In genomic region chr1:154403300-154403943, GRCh38 we compare ENCODE assay signal across 11 cellular contexts. TPM values are rescaled to one million over a fixed set of nuclear protein-coding genes. Genes with fewer than 3 reads are reported as not detected.
DNase-seq lines count a peak whose midpoint lies in the region; ATAC-seq, FAIRE-seq and TF ChIP-seq lines count a peak whose summit lies in the region.
"Had no signal": no experiment of that assay in that cellular context is flagged by ENCODE, and none has a peak within 500 bp of the region (broad histone marks: within the 10 kb centered on the region; RNA-seq: fewer than 3 reads in every experiment).

No MANE protein-coding gene starts in this region.

- H3K4me2 ChIP-seq in BLaER1 treated with 17β-estradiol and CSF1 and Interleukin-3, amounts not matched to agents 10 nM and 100 nM, result peak overlapping the region; percentile 83 to 100 (median 93)
- peak overlapping the region; percentile 34 for H3K4me2 ChIP-seq in HepG2 (ENCODE audit: low read depth, low read length)

- H3K27me3 ChIP-seq in BLaER1 treated with 17β-estradiol and CSF1 and Interleukin-3, amounts not matched to agents 10 nM and 100 nM, result peaks cover 0 to 9% (median 0%) of the 10 kb centered on the region in 11 experiments; a peak in 2 of 22 replicates
- peaks cover 0 to 22% of the 10 kb centered on the region in 2 experiments; a peak in 4 of 5 replicates for H3K27me3 ChIP-seq in HepG2 (ENCODE audit: control insufficient read depth in 1 of 2, insufficient read depth in 2 of 2, low read length in 2 of 2)
- H3K27me3 ChIP-seq in thyroid gland, result no peaks in the 10 kb centered on the region

- TF ChIP-seq CTCF in activated B cell treated with CpG ODN at 0.5 μM for 24 hours (IDR thresholded peaks at IDR 0.05) (no peak), HepG2 (CRISPR knock-in tag; IDR thresholded peaks at IDR 0.05) (no peak), thyroid gland (IDR thresholded peaks at IDR 0.05) (no peak)

- DNase-seq in KBM-7, result peak; percentile 41
- DNase-seq in activated B cell treated with CpG ODN at 0.5 μM for 24 hours, result no peak
- no peak for DNase-seq in HepG2 (ENCODE audit: low spot score)
- no peak for DNase-seq in thyroid gland
- DNase-seq in HPDE6-E6E7 (ENCODE audit: extremely low spot score), result no peak
- no peak for DNase-seq in T1000 (lab: John Stamatoyannopoulos, UW)
- DNase-seq: NCI-H2081 treated with DMSO at 0.1 percent for 48 hours had no signal

- 30% methylated on average over 7 of the region's 7 CpGs for WGBS in HepG2 (ENCODE audit: low lambda C conversion rate)
- WGBS in thyroid gland, 2 donors, result 81 to 82% methylated on average over 7 of the region's 7 CpGs

- intact Hi-C loops in activated B cell treated with CpG ODN at 0.5 μM for 24 hours (cut with micrococcal nuclease), result no loop called here
- intact Hi-C loops in HepG2 (cut with micrococcal nuclease; ENCODE audit: unreplicated experiment), result loop anchor here (10.0 kb wide), 1 partner anchor 49 kb away; no protein-coding TSS in a partner anchor
- intact Hi-C loops in thyroid gland (cut with DNase I), result loop anchor here (10.0 kb wide), 2 partner anchors 49 to 141 kb away; no protein-coding TSS in a partner anchor

- H3K9me3 ChIP-seq in BLaER1 treated with 17β-estradiol and CSF1 and Interleukin-3, amounts not matched to agents 10 nM and 100 nM (replicated peaks in 1 of 11), result no peaks in the 10 kb centered on the region
- no peaks in the 10 kb centered on the region for H3K9me3 ChIP-seq in HepG2 (ENCODE audit: low read length)
- H3K9me3 ChIP-seq in thyroid gland, result no peaks in the 10 kb centered on the region

- H3K36me3 Mint-ChIP-seq in activated B cell treated with CpG ODN at 0.5 μM for 24 hours (ENCODE audit: low read depth), result no peaks in the 10 kb centered on the region

- H3K27ac ChIP-seq in BLaER1 treated with 17β-estradiol and CSF1 and Interleukin-3, amounts not matched to agents 10 nM and 100 nM, result peak overlapping the region in 10 of 11 experiments; percentile 53 to 99 (median 98); a peak in 21 of 22 replicates
- H3K27ac ChIP-seq in HepG2 (ENCODE audit: extremely low read length, insufficient read depth, low read length) (no peak overlapping the region), thyroid gland (no peak overlapping the region)

- H2AFZ ChIP-seq in HepG2 (ENCODE audit: low read length), result no peak overlapping the region

- peak overlapping the region; percentile 4 to 99 (median 97); a peak in 20 of 22 replicates for H3K9ac ChIP-seq in BLaER1 treated with 17β-estradiol and CSF1 and Interleukin-3, amounts not matched to agents 10 nM and 100 nM
- no peak overlapping the region for H3K9ac ChIP-seq in HepG2 (ENCODE audit: insufficient read depth, low read depth, low read length)

- H3K4me3 ChIP-seq in BLaER1 treated with 17β-estradiol and CSF1 and Interleukin-3, amounts not matched to agents 10 nM and 100 nM, result peak overlapping the region in 7 of 10 experiments; percentile 1 to 55 (median 14); a peak in 9 of 20 replicates
- H3K4me3 ChIP-seq in HepG2 (replicated peaks in 1 of 3; ENCODE audit: insufficient read depth in 1 of 3, low read depth in 2 of 3, low read length in 3 of 3) (no peak overlapping the region; a peak in 1 of 6 replicates), thyroid gland (replicated peaks in 1 of 3) (no peak overlapping the region)

- peaks cover 0 to 14% (median 10%) of the 10 kb centered on the region in 11 experiments; a peak in 18 of 22 replicates for H4K20me1 ChIP-seq in BLaER1 treated with 17β-estradiol and CSF1 and Interleukin-3, amounts not matched to agents 10 nM and 100 nM
- H4K20me1 ChIP-seq in HepG2 (ENCODE audit: insufficient read depth, low read length), result no peaks in the 10 kb centered on the region

- CTCF ChIA-PET in activated B cell treated with CpG ODN at 0.5 μM for 24 hours (lab: Charles Lee), result interaction anchor here (1.1 to 1.7 kb wide), 4 partner anchors 20 to 97 kb away, joined by 3 to 6 read pairs (median 4); no protein-coding TSS in a partner anchor
- CTCF ChIA-PET in HepG2 (lab: Yijun Ruan, JAX; ENCODE audit: low intra/inter-chr PET ratio, low total read pairs), result no interaction called here

- H3K4me1 Mint-ChIP-seq in activated B cell treated with CpG ODN at 0.5 μM for 24 hours, result peaks cover 41% of the 10 kb centered on the region

- TF ChIP-seq POLR2A in HepG2 (IDR thresholded peaks at IDR 0.05; ENCODE audit: insufficient read depth in 1 of 2, low read depth in 2 of 2, low read length in 2 of 2), result no peak
- TF ChIP-seq POLR2A in thyroid gland (IDR thresholded peaks at IDR 0.05), result no peak

- H3K4me1 ChIP-seq in BLaER1 treated with 17β-estradiol and CSF1 and Interleukin-3, amounts not matched to agents 10 nM and 100 nM, result peaks cover 64 to 80% (median 70%) of the 10 kb centered on the region in 10 experiments
- H3K4me1 ChIP-seq in HepG2 (ENCODE audit: insufficient read depth, low read length) (peaks cover 66% of the 10 kb centered on the region), thyroid gland (peaks cover 20 to 31% of the 10 kb centered on the region in 2 donors)

- H3K27me3 Mint-ChIP-seq in activated B cell treated with CpG ODN at 0.5 μM for 24 hours, result no peaks in the 10 kb centered on the region

- BruUV-seq in HepG2 (replicated peaks; lab: Mats Ljungman, UMichigan), result no TSS peak

- no peak for TF ChIP-seq RAD21 in HepG2 (CRISPR knock-in tag; IDR thresholded peaks at IDR 0.05)

- peak overlapping the region; percentile 9 for H3K27ac Mint-ChIP-seq in activated B cell treated with CpG ODN at 0.5 μM for 24 hours

- peak overlapping the region; percentile 44 for H3K4me3 Mint-ChIP-seq in activated B cell treated with CpG ODN at 0.5 μM for 24 hours

- no peak for FAIRE-seq in HepG2 (lab: Jason Lieb, UNC)
- FAIRE-seq: frontal cortex had no signal

- no peaks in the 10 kb centered on the region for H3K9me3 Mint-ChIP-seq in activated B cell treated with CpG ODN at 0.5 μM for 24 hours

- ATAC-seq in activated B cell treated with CpG ODN at 0.5 μM for 24 hours (ENCODE audit: low read depth), result no peak
- no peak for ATAC-seq in HepG2
- no peak for ATAC-seq in HG03045 (IDR thresholded peaks at IDR 0.05; ENCODE audit: unreplicated experiment)
- ATAC-seq: Right ventricle myocardium inferior had no signal

- in situ Hi-C loops in KBM-7 (cut with MboI; ENCODE audit: low pct_unique_long_range_greater_than_20kb, low sequenced_read_pairs), result no loop called here
- in situ Hi-C loops in HepG2 (cut with HindIII; ENCODE audit: extremely low pct_ligation_motif_present, low pct_unique_long_range_greater_than_20kb), result no loop called here

- POLR2A ChIA-PET in activated B cell treated with CpG ODN at 0.5 μM for 24 hours (lab: Charles Lee) (interaction anchor here (0.7 to 1.0 kb wide), 4 partner anchors 13 to 551 kb away, joined by 4 to 6 read pairs (median 6); no protein-coding TSS in a partner anchor), HepG2 (lab: Yijun Ruan, JAX) (interaction anchor here (1.9 to 8.9 kb wide), 3 partner anchors 14 to 18 kb away, joined by 8 to 146 read pairs (median 9); no protein-coding TSS in a partner anchor)

- peaks cover 0 to 18% (median under 1%) of the 10 kb centered on the region in 11 experiments; a peak in 10 of 22 replicates for H3K36me3 ChIP-seq in BLaER1 treated with 17β-estradiol and CSF1 and Interleukin-3, amounts not matched to agents 10 nM and 100 nM
- H3K36me3 ChIP-seq in HepG2 (replicated peaks in 1 of 2; ENCODE audit: control insufficient read depth in 1 of 2, insufficient read depth in 2 of 2, low read length in 2 of 2), result no peaks in the 10 kb centered on the region
- no peaks in the 10 kb centered on the region for H3K36me3 ChIP-seq in thyroid gland

- no peaks in the 10 kb centered on the region for H3K79me2 ChIP-seq in HepG2 (ENCODE audit: insufficient read depth, low read length)

- no peak for TF ChIP-seq EP300 in HepG2 (IDR thresholded peaks at IDR 0.05; ENCODE audit: low read depth in 2 of 2, low read length in 2 of 2)
- no peak for TF ChIP-seq EP300 in HepG2 (CRISPR knock-in tag; IDR thresholded peaks at IDR 0.05; ENCODE audit: borderline replicate concordance)

TF ChIP-seq in HepG2, 621 proteins besides CTCF, POLR2A, EP300 and RAD21 (continues in another document):
- TF ChIP-seq ZNF460 (CRISPR knock-in tag; IDR thresholded peaks at IDR 0.05; ENCODE audit: borderline replicate concordance) (no peak), BRD4 (CRISPR knock-in tag; IDR thresholded peaks at IDR 0.05) (no peak), ZNF644 (CRISPR knock-in tag; IDR thresholded peaks at IDR 0.05; ENCODE audit: low read depth) (peak; percentile 66; the same call in 1 of the 2 replicates)

RNA-seq across cellular contexts. Expression of gene IL6R, which starts 1.7 kb away (rescaled TPM):
- total RNA-seq in activated B cell treated with CpG ODN at 0.5 μM for 24 hours, result 3.3 and 5.1 TPM in 2 replicates
- 3.5 and 5.0 TPM in 2 replicates for total RNA-seq in HepG2 (2016; rRNA removed; fragmentation: Illumina TruSeq; extraction: Trizol)
- total RNA-seq in HepG2 (2016; cell fraction: cytosol; rRNA removed; fragmentation: Illumina TruSeq; extraction: Trizol; ENCODE audit: low read depth), result 0.71 and 0.91 TPM in 2 replicates
- 1.9 and 4.6 TPM in 2 replicates for total RNA-seq in HepG2 (2016; cell fraction: insoluble cytoplasmic fraction; rRNA removed; fragmentation: Illumina TruSeq; extraction: Trizol)
- total RNA-seq in HepG2 (2016; cell fraction: membrane; rRNA removed; fragmentation: Illumina TruSeq; extraction: Trizol), result 1.2 and 1.3 TPM in 2 replicates
- 3.7 and 4.0 TPM in 2 replicates for total RNA-seq in HepG2 (2016; cell fraction: nucleus; rRNA removed; fragmentation: Illumina TruSeq; extraction: Trizol)
- 24.5 and 30.5 TPM in 2 replicates for polyA plus RNA-seq in HepG2 (2011; rRNA removed)
- polyA plus RNA-seq in HepG2 (2011; cell fraction: cytosol; rRNA removed), result 15.2 and 20.2 TPM in 2 replicates
- polyA plus RNA-seq in HepG2 (2011; cell fraction: nucleus; rRNA removed), result 15.9 and 16.7 TPM in 2 replicates
- 13.7 and 18.5 TPM in 2 replicates for polyA plus RNA-seq in HepG2 (2012)
- polyA plus RNA-seq in HepG2 (2016; cell fraction: cytosol; fragmentation: Illumina TruSeq; extraction: Trizol; ENCODE audit: low read depth), result 0.28 and 0.32 TPM in 2 replicates
- 1.4 and 2.1 TPM in 2 replicates for polyA plus RNA-seq in HepG2 (2016; cell fraction: insoluble cytoplasmic fraction; fragmentation: Illumina TruSeq; extraction: Trizol; ENCODE audit: low read depth)
- 0.60 and 0.65 TPM in 2 replicates for polyA plus RNA-seq in HepG2 (2016; cell fraction: membrane; fragmentation: Illumina TruSeq; extraction: Trizol; ENCODE audit: low read depth)
- polyA plus RNA-seq in HepG2 (2016; cell fraction: nucleus; fragmentation: Illumina TruSeq; extraction: Trizol; ENCODE audit: insufficient read depth, low read depth), result 4.0 and 4.9 TPM in 2 replicates
- polyA minus RNA-seq in HepG2 (2011; rRNA and poly(A)+ RNA removed; ENCODE audit: low replicate concordance), result 13.3 and 63.4 TPM in 2 replicates
- polyA minus RNA-seq in HepG2 (2011; cell fraction: cytosol; rRNA and poly(A)+ RNA removed), result 10.3 and 13.7 TPM in 2 replicates
- polyA minus RNA-seq in HepG2 (2011; cell fraction: nucleus; rRNA and poly(A)+ RNA removed), result 13.4 and 13.8 TPM in 2 replicates
- total RNA-seq in thyroid gland, result 10 to 100 TPM in 1 of 4 donors, 1 to 10 TPM in 3; 4.4 to 15.3 (median 7.4) TPM

Comparison
In these comparisons a context has a peak if more than half of its experiments do, and no peak if none do; other contexts are left out.
1. H3K27ac ChIP-seq: peak in BLaER1 treated with 17β-estradiol and CSF1 and Interleukin-3, amounts not matched to agents 10 nM and 100 nM (10 of 11); none in HepG2 (single experiment) and thyroid gland (0 of 3).
2. H3K4me3 ChIP-seq: peak in BLaER1 treated with 17β-estradiol and CSF1 and Interleukin-3, amounts not matched to agents 10 nM and 100 nM (7 of 10); none in HepG2 (0 of 3) and thyroid gland (0 of 3).